In the genomic region with DNA sequence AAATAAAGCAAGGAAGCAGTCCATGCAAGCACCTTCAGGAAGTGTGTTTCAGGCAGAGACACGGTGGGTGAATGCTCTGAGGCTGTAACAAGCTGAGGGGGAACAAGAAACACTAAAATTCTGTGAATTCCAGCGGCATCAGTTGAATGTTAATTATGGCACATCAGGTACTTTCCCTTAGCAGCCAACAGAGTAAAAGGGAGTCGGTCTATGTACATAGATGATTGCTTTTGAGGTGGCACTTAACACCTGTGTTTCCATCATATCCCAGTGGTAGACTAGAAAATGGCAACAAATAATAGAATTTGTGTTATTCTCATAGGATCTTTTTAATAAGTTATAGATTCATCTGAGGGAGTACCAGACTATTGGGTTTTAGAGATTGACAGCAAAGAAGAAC, we compare ENCODE assay signal across 14 cellular contexts.
A peak's percentile ranks its signal among the peaks of the same experiment; 100 is the strongest.
DNase-seq lines count a peak whose midpoint lies in the region; ATAC-seq and TF ChIP-seq lines count a peak whose summit lies in the region.
"Had no signal": no experiment of that assay in that cellular context is flagged by ENCODE, and none has a peak within 500 bp of the region (broad histone marks: within the 10 kb centered on the region; RNA-seq: fewer than 3 reads in every experiment).

No MANE protein-coding gene starts in this region.

- no peaks in the 10 kb centered on the region for H3K27me3 Mint-ChIP-seq in CD4-positive, alpha-beta memory T cell

- H3K27ac ChIP-seq in gastroesophageal sphincter, result peak overlapping the region in 3 of 4 donors; percentile 9 to 21 (median 11)
- peak overlapping the region in 3 of 4 donors; percentile 59 to 84 (median 69) for H3K27ac ChIP-seq in tibial nerve
- no peak overlapping the region for H3K27ac ChIP-seq in CD4-positive, alpha-beta memory T cell (ENCODE audit: low read depth, low read length)
- H3K27ac ChIP-seq: 22Rv1, BLaER1 had no signal

- H3K4me3 Mint-ChIP-seq in CD4-positive, alpha-beta memory T cell, result peak overlapping the region in 1 of 8 donors; percentile 20

- CTCF ChIA-PET in CD4-positive, alpha-beta memory T cell (lab: Charles Lee; ENCODE audit: partially characterized antibody), result no interaction called here

- H3K9me3 Mint-ChIP-seq in CD4-positive, alpha-beta memory T cell, result peaks cover 0 to 2% (median 0%) of the 10 kb centered on the region in 8 donors

- TF ChIP-seq EP300 in gastroesophageal sphincter (IDR thresholded peaks at IDR 0.05) (no peak), tibial nerve (IDR thresholded peaks at IDR 0.05) (no peak)

- peaks cover 9 to 57% (median 16%) of the 10 kb centered on the region in 3 donors for H3K4me1 ChIP-seq in gastroesophageal sphincter
- H3K4me1 ChIP-seq in tibial nerve, result peaks cover 4 to 50% (median 25%) of the 10 kb centered on the region in 4 donors
- no peaks in the 10 kb centered on the region for H3K4me1 ChIP-seq in CD4-positive, alpha-beta memory T cell (ENCODE audit: insufficient read depth, low read length)
- H3K4me1 ChIP-seq: HAP-1 had no signal

- no peak for TF ChIP-seq CTCF in gastroesophageal sphincter (IDR thresholded peaks at IDR 0.05)
- TF ChIP-seq CTCF in tibial nerve (IDR thresholded peaks at IDR 0.05), result no peak

- H3K36me3 Mint-ChIP-seq in CD4-positive, alpha-beta memory T cell, result no peaks in the 10 kb centered on the region

- H3K9me3 ChIP-seq in gastroesophageal sphincter, result no peaks in the 10 kb centered on the region
- H3K9me3 ChIP-seq in tibial nerve, result no peaks in the 10 kb centered on the region
- H3K9me3 ChIP-seq in CD4-positive, alpha-beta memory T cell (ENCODE audit: control insufficient read depth in 1 of 2, low read length in 2 of 2), result no peaks in the 10 kb centered on the region
- H3K9me3 ChIP-seq: BLaER1, HAP-1 had no signal

- intact Hi-C loops in CD4-positive, alpha-beta memory T cell (cut with micrococcal nuclease), result no loop called here

- H3K4me3 ChIP-seq in gastroesophageal sphincter, result no peak overlapping the region
- no peak overlapping the region for H3K4me3 ChIP-seq in tibial nerve
- no peak overlapping the region for H3K4me3 ChIP-seq in CD4-positive, alpha-beta memory T cell (ENCODE audit: low read length in 2 of 2)
- H3K4me3 ChIP-seq: BLaER1, HAP-1 had no signal

- no peaks in the 10 kb centered on the region for H3K36me3 ChIP-seq in gastroesophageal sphincter
- H3K36me3 ChIP-seq in tibial nerve, result no peaks in the 10 kb centered on the region
- no peaks in the 10 kb centered on the region for H3K36me3 ChIP-seq in CD4-positive, alpha-beta memory T cell (ENCODE audit: insufficient read depth, low read length)
- H3K36me3 ChIP-seq: BLaER1, HAP-1 had no signal

- H3K27me3 ChIP-seq in gastroesophageal sphincter, result no peaks in the 10 kb centered on the region
- no peaks in the 10 kb centered on the region for H3K27me3 ChIP-seq in tibial nerve
- H3K27me3 ChIP-seq in CD4-positive, alpha-beta memory T cell (ENCODE audit: insufficient read depth, low read length), result no peaks in the 10 kb centered on the region
- H3K27me3 ChIP-seq: BLaER1 had no signal

- H3K4me1 Mint-ChIP-seq in CD4-positive, alpha-beta memory T cell, result peaks cover 9 to 13% (median 12%) of the 10 kb centered on the region in 4 donors

- peak overlapping the region in 2 of 7 donors; percentile 8 to 44 for H3K27ac Mint-ChIP-seq in CD4-positive, alpha-beta memory T cell

- 70 to 80% methylated on average over 1 to 3 of the region's 3 CpGs for WGBS in gastroesophageal sphincter (ENCODE audit: low coverage in 1 of 2), 2 donors
- 83 to 84% methylated on average over 3 of the region's 3 CpGs for WGBS in tibial nerve, 2 donors

- ATAC-seq in activated CD4-positive, CD25-positive, alpha-beta regulatory T cell treated with anti-CD3 and anti-CD28 coated beads, Interleukin-2, amount 50 U/mL, for 24 hours, result peak; percentile 69 to 79
- ATAC-seq in gastroesophageal sphincter, result no peak

- no peak for DNase-seq in activated CD4-positive, CD25-positive, alpha-beta regulatory T cell (lab: John Stamatoyannopoulos, UW)
- DNase-seq in NCI-H748 (lab: John Stamatoyannopoulos, UW; ENCODE audit: unreplicated experiment) (peak; percentile 24), tibial nerve (ENCODE audit: low spot score in 2 of 2) (no peak)
- no peak for DNase-seq in CD4-positive, alpha-beta memory T cell
- no peak for DNase-seq in stimulated activated CD4-positive, alpha-beta T cell treated with anti-CD3 and anti-CD28 coated beads, Interleukin-12 subunit alpha, Interleukin-12 subunit beta, amount 100 ng/mL, for 4 hours
- no peak for DNase-seq in activated T-cell treated with anti-CD3 and anti-CD28 coated beads, Interleukin-2, amount 50 U/mL, for 1 hour
- DNase-seq: AML-193, DMS79, EL had no signal

- TF ChIP-seq POLR2A in gastroesophageal sphincter (IDR thresholded peaks at IDR 0.05) (no peak), tibial nerve (IDR thresholded peaks at IDR 0.05) (no peak)

- POLR2A ChIA-PET in CD4-positive, alpha-beta memory T cell (lab: Charles Lee; ENCODE audit: partially characterized antibody), result interaction anchor here (1.1 kb wide), 1 partner anchor 484 kb away, joined by 3 read pairs; no protein-coding TSS in a partner anchor
